31 cellular contexts compared by ENCODE assay signal in genomic region chr11:57485217-57486007, GRCh38. TPM values are rescaled to one million over a fixed set of nuclear protein-coding genes. Genes with fewer than 3 reads are reported as not detected.
A peak's percentile ranks its signal among the peaks of the same experiment; 100 is the strongest.
DNase-seq lines count a peak whose midpoint lies in the region; ATAC-seq, FAIRE-seq and TF ChIP-seq lines count a peak whose summit lies in the region.
"Had no signal": no experiment of that assay in that cellular context is flagged by ENCODE, and none has a peak within 500 bp of the region (broad histone marks: within the 10 kb centered on the region; RNA-seq: fewer than 3 reads in every experiment).

No MANE protein-coding gene starts in this region.

- TF ChIP-seq CTCF in MCF 10A (IDR thresholded peaks at IDR 0.05; ENCODE audit: unreplicated experiment), result no peak
- TF ChIP-seq CTCF in mammary epithelial cell (conservative IDR thresholded peaks at IDR 0.05 in 1 of 2, IDR thresholded peaks at IDR 0.05 in 1 of 2; ENCODE audit: extremely low read depth in 1 of 2, insufficient read depth in 1 of 2, low read depth in 1 of 2, low read length in 2 of 2), result no peak
- no peak for TF ChIP-seq CTCF in K562 (IDR thresholded peaks at IDR 0.05 in 2 of 3, conservative IDR thresholded peaks at IDR 0.05 in 1 of 3; ENCODE audit: insufficient read depth in 2 of 3, low read depth in 1 of 3, low read length in 3 of 3)
- no peak for TF ChIP-seq CTCF in glutamatergic neuron (IDR thresholded peaks at IDR 0.05; ENCODE audit: partially characterized antibody, unreplicated experiment)

- H2AFZ ChIP-seq in mammary epithelial cell (ENCODE audit: low read depth, low read length) (no peak overlapping the region), K562 (ENCODE audit: low read depth, low read length) (no peak overlapping the region)

- WGBS in mammary epithelial cell (ENCODE audit: low coverage, missing lambda C conversion rate), result 68% methylated on average over 10 of the region's 10 CpGs
- WGBS in K562 (ENCODE audit: insufficient coverage, low coverage, missing lambda C conversion rate), result 88% methylated on average over 10 of the region's 10 CpGs

- H3K9me3 Mint-ChIP-seq in MCF 10A (ENCODE audit: unreplicated experiment) (no peaks in the 10 kb centered on the region), glutamatergic neuron (ENCODE audit: unreplicated experiment) (peaks cover 4% of the 10 kb centered on the region)
- H3K9me3 Mint-ChIP-seq in CD4-positive, alpha-beta memory T cell, result no peaks in the 10 kb centered on the region
- H3K9me3 Mint-ChIP-seq: activated B cell treated with CpG ODN at 0.5 μM for 24 hours; activated T-cell treated with anti-CD3 and anti-CD28 coated beads, Interleukin-2, amount 50 U/mL, for 24 hours; H9 had no signal

- in situ Hi-C loops in mammary epithelial cell (cut with MboI; ENCODE audit: low sequenced_read_pairs in 2 of 2), result no loop called here
- in situ Hi-C loops in K562 (cut with MboI), result no loop called here

- TF ChIP-seq EP300 in K562 (IDR thresholded peaks at IDR 0.05; ENCODE audit: low read length), result no peak

- no peaks in the 10 kb centered on the region for H3K9me1 ChIP-seq in K562 (ENCODE audit: control insufficient read depth, insufficient read depth, low read length)

- H3K4me2 ChIP-seq in mammary epithelial cell (ENCODE audit: insufficient read depth, low read depth, low read length) (no peak overlapping the region), K562 (ENCODE audit: insufficient read depth, low read length) (no peak overlapping the region)
- H3K4me2 ChIP-seq: A549 had no signal

- FAIRE-seq in K562 (lab: Jason Lieb, UNC), result no peak
- FAIRE-seq: A549, astrocyte, frontal cortex had no signal

- POLR2A ChIA-PET in MCF 10A (lab: Yijun Ruan, JAX) (no interaction called here), K562 (lab: Yijun Ruan, JAX) (no interaction called here)
- POLR2A ChIA-PET in CD4-positive, alpha-beta memory T cell (lab: Charles Lee; ENCODE audit: partially characterized antibody), result no interaction called here

- H3K27ac Mint-ChIP-seq in MCF 10A (ENCODE audit: low read depth, unreplicated experiment), result no peak overlapping the region
- no peak overlapping the region for H3K27ac Mint-ChIP-seq in CD4-positive, alpha-beta memory T cell
- H3K27ac Mint-ChIP-seq in glutamatergic neuron (ENCODE audit: unreplicated experiment), result no peak overlapping the region
- H3K27ac Mint-ChIP-seq: activated T-cell treated with anti-CD3 and anti-CD28 coated beads, Interleukin-2, amount 50 U/mL, for 24 hours; H9; progenitor cell of endocrine pancreas had no signal

- TF ChIP-seq RAD21 in K562 (CRISPR knock-in tag; conservative IDR thresholded peaks at IDR 0.05 in 1 of 2, IDR thresholded peaks at IDR 0.05 in 1 of 2), result no peak

- DNase-seq in MCF 10A (ENCODE audit: unreplicated experiment), result peak; percentile 41
- DNase-seq in mammary epithelial cell, result no peak
- DNase-seq in NOMO-1 treated with dmso at 0.1 percent for 144 hours (lab: John Stamatoyannopoulos, UW; ENCODE audit: unreplicated experiment), result peak; percentile 81
- no peak for DNase-seq in K562 (ENCODE audit: extremely low read depth in 1 of 4, low spot score in 3 of 4)
- DNase-seq in CD4-positive, alpha-beta memory T cell, result no peak
- DNase-seq in glutamatergic neuron, result no peak
- no peak for DNase-seq in substantia nigra (lab: John Stamatoyannopoulos, UW)
- DNase-seq in DMS114 treated with DMSO at 0.1 percent for 48 hours (lab: John Stamatoyannopoulos, UW; ENCODE audit: unreplicated experiment), result no peak
- DNase-seq: activated naive CD4-positive, alpha-beta T cell treated with Interleukin-2 at 50 U/mL for 16 hours; activated T-cell treated with anti-CD3 and anti-CD28 coated beads, Interleukin-2, amount 50 U/mL, for 24 hours; H9; islet precursor cell; KBM-7; NCI-H1048; NCI-H1930; NCI-H2227 treated with DMSO at 0.1 percent for 48 hours; NCI-H748 treated with DMSO at 0.1 percent for 48 hours; sigmoid colon had no signal

- H3K27me3 Mint-ChIP-seq in MCF 10A (ENCODE audit: insufficient read depth, unreplicated experiment), result peaks cover 34% of the 10 kb centered on the region
- H3K27me3 Mint-ChIP-seq in CD4-positive, alpha-beta memory T cell, result peaks cover 0 to 12% of the 10 kb centered on the region in 2 donors
- H3K27me3 Mint-ChIP-seq in glutamatergic neuron (ENCODE audit: unreplicated experiment), result peaks cover 17% of the 10 kb centered on the region
- H3K27me3 Mint-ChIP-seq: activated B cell treated with CpG ODN at 0.5 μM for 24 hours had no signal

- H4K20me1 ChIP-seq in mammary epithelial cell (ENCODE audit: insufficient read depth, low read length), result no peaks in the 10 kb centered on the region
- H4K20me1 ChIP-seq in K562 (replicated peaks; ENCODE audit: control insufficient read depth, insufficient read depth, low read length), result peaks cover 7% of the 10 kb centered on the region; the same call in 1 of the 2 replicates

- H3K27me3 ChIP-seq in mammary epithelial cell (ENCODE audit: insufficient read depth, low read length), result peaks cover 25% of the 10 kb centered on the region
- H3K27me3 ChIP-seq in K562 (ENCODE audit: control insufficient read depth in 2 of 2, insufficient read depth in 2 of 2, low read length in 2 of 2), result no peaks in the 10 kb centered on the region
- H3K27me3 ChIP-seq in CD4-positive, alpha-beta memory T cell (ENCODE audit: insufficient read depth, low read length), result peaks cover 7% of the 10 kb centered on the region

- H3K4me3 ChIP-seq in mammary epithelial cell (replicated peaks in 1 of 3; ENCODE audit: insufficient read depth in 1 of 3, low read depth in 2 of 3, low read length in 3 of 3), result no peak overlapping the region
- H3K4me3 ChIP-seq in K562, result no peak overlapping the region
- no peak overlapping the region for H3K4me3 ChIP-seq in CD4-positive, alpha-beta memory T cell (ENCODE audit: low read length in 2 of 2)
- H3K4me3 ChIP-seq: A549, mucosa of descending colon, sigmoid colon had no signal

- no peak for TF ChIP-seq POLR2A in K562 (conservative IDR thresholded peaks at IDR 0.05)

- CTCF ChIA-PET in MCF 10A (lab: Yijun Ruan, JAX), result interaction anchor here (0.5 to 4.5 kb wide), 6 partner anchors 8 to 574 kb away, joined by 3 to 37 read pairs (median 3); no protein-coding TSS in a partner anchor
- CTCF ChIA-PET in mammary epithelial cell (lab: Charles Lee; ENCODE audit: low non-redundant PET), result interaction anchor here (0.5 kb wide), 1 partner anchor 159 kb away, joined by 5 read pairs; no protein-coding TSS in a partner anchor
- CTCF ChIA-PET in K562 (lab: Yijun Ruan, JAX; ENCODE audit: low intra/inter-chr PET ratio), result no interaction called here
- CTCF ChIA-PET in CD4-positive, alpha-beta memory T cell (lab: Charles Lee; ENCODE audit: partially characterized antibody), result interaction anchor here (1.6 to 27.6 kb wide), 5 partner anchors 8 to 137 kb away, joined by 5 to 848 read pairs (median 41); partner anchors contain the start of genes RTN4RL2, SLC43A1, SMTNL1 and TIMM10

- no peaks in the 10 kb centered on the region for H3K79me2 ChIP-seq in mammary epithelial cell (ENCODE audit: insufficient read depth, low read length)
- no peaks in the 10 kb centered on the region for H3K79me2 ChIP-seq in K562 (ENCODE audit: control insufficient read depth, insufficient read depth, low read length)

- H3K4me1 ChIP-seq in mammary epithelial cell (ENCODE audit: insufficient read depth, low read length) (peaks cover 6% of the 10 kb centered on the region), K562 (replicated peaks in 1 of 2; ENCODE audit: control insufficient read depth in 2 of 2, insufficient read depth in 2 of 2, low read length in 2 of 2) (peaks cover 2 to 11% of the 10 kb centered on the region in 2 experiments; a peak in 4 of 5 replicates)
- H3K4me1 ChIP-seq in CD4-positive, alpha-beta memory T cell (ENCODE audit: insufficient read depth, low read length), result peaks cover 11% of the 10 kb centered on the region

- no TSS peak for BruUV-seq in MCF 10A (replicated peaks; lab: Mats Ljungman, UMichigan)
- BruUV-seq in mammary epithelial cell (replicated peaks; lab: Mats Ljungman, UMichigan), result no TSS peak
- BruUV-seq in K562 (replicated peaks; lab: Mats Ljungman, UMichigan), result no TSS peak

- ATAC-seq in K562, result peak; percentile 5; the same call in 1 of the 3 replicates
- ATAC-seq: A549, mucosa of descending colon, Panc1 had no signal

- intact Hi-C loops in MCF 10A (cut with micrococcal nuclease), result no loop called here
- intact Hi-C loops in mammary epithelial cell (cut with micrococcal nuclease), result no loop called here
- intact Hi-C loops in K562 (cut with micrococcal nuclease), result no loop called here
- intact Hi-C loops in CD4-positive, alpha-beta memory T cell (cut with micrococcal nuclease), result no loop called here

- H3K36me3 Mint-ChIP-seq in MCF 10A (ENCODE audit: insufficient read depth, unreplicated experiment) (no peaks in the 10 kb centered on the region), glutamatergic neuron (ENCODE audit: unreplicated experiment) (no peaks in the 10 kb centered on the region)
- H3K36me3 Mint-ChIP-seq in CD4-positive, alpha-beta memory T cell, result peaks cover 34 to 46% of the 10 kb centered on the region in 2 donors

- H3K9ac ChIP-seq in mammary epithelial cell (ENCODE audit: insufficient read depth, low read length) (no peak overlapping the region), K562 (ENCODE audit: insufficient read depth in 1 of 2, low read depth in 2 of 2, low read length in 2 of 2) (no peak overlapping the region)

- H3K4me3 Mint-ChIP-seq in MCF 10A (ENCODE audit: unreplicated experiment) (no peak overlapping the region), glutamatergic neuron (ENCODE audit: unreplicated experiment) (no peak overlapping the region)
- H3K4me3 Mint-ChIP-seq in CD4-positive, alpha-beta memory T cell, result no peak overlapping the region
- H3K4me3 Mint-ChIP-seq: activated T-cell treated with anti-CD3 and anti-CD28 coated beads, Interleukin-2, amount 50 U/mL, for 24 hours; H9 had no signal

- H3K27ac ChIP-seq in mammary epithelial cell (ENCODE audit: insufficient read depth, low read depth, low read length), result no peak overlapping the region
- no peak overlapping the region for H3K27ac ChIP-seq in K562 (ENCODE audit: extremely low read depth, low read depth, low read length)
- no peak overlapping the region for H3K27ac ChIP-seq in CD4-positive, alpha-beta memory T cell (ENCODE audit: low read depth, low read length)
- H3K27ac ChIP-seq in substantia nigra (ENCODE audit: low read depth, low read length, poor library complexity, severe bottlenecking), result no peak overlapping the region
- H3K27ac ChIP-seq: A549, sigmoid colon had no signal

- H3K4me1 Mint-ChIP-seq in MCF 10A (ENCODE audit: insufficient read depth, unreplicated experiment) (peaks cover 7% of the 10 kb centered on the region), glutamatergic neuron (ENCODE audit: low read depth, unreplicated experiment) (peaks cover 28% of the 10 kb centered on the region)
- H3K4me1 Mint-ChIP-seq in CD4-positive, alpha-beta memory T cell, result peaks cover 1 to 17% (median 7%) of the 10 kb centered on the region in 4 donors

- H3K36me3 ChIP-seq in mammary epithelial cell (ENCODE audit: insufficient read depth, low read length) (no peaks in the 10 kb centered on the region), K562 (ENCODE audit: control insufficient read depth, insufficient read depth, low read length) (peaks cover 64% of the 10 kb centered on the region)
- no peaks in the 10 kb centered on the region for H3K36me3 ChIP-seq in CD4-positive, alpha-beta memory T cell (ENCODE audit: insufficient read depth, low read length)

- H3K9me3 ChIP-seq in mammary epithelial cell (replicated peaks; ENCODE audit: insufficient read depth, low read length), result no peaks in the 10 kb centered on the region
- H3K9me3 ChIP-seq in K562 (replicated peaks; ENCODE audit: control insufficient read depth, insufficient read depth, low read depth, low read length), result no peaks in the 10 kb centered on the region
- no peaks in the 10 kb centered on the region for H3K9me3 ChIP-seq in CD4-positive, alpha-beta memory T cell (ENCODE audit: control insufficient read depth in 1 of 2, low read length in 2 of 2)
- H3K9me3 ChIP-seq: A549, mucosa of descending colon, sigmoid colon had no signal

- dilution Hi-C loops in mammary epithelial cell (cut with HindIII; ENCODE audit: low sequenced_read_pairs), result no loop called here

RNA-seq across cellular contexts. Expression of gene RTN4RL2, which starts 25.1 kb away (rescaled TPM):
- total RNA-seq in MCF 10A (2022) (2.0 and 3.2 TPM in 2 replicates), mammary epithelial cell (under 1 TPM; 0.31 to 0.33 TPM), K562 (2014; rRNA removed) (0.29 TPM in 1 of 2 replicates, not detected in the other), K562 (2014; rRNA removed; fragmentation: Illumina TruSeq; extraction: Trizol) (not detected in 2 replicates), K562 (2015; rRNA removed; fragmentation: Illumina TruSeq; extraction: Trizol) (0.07 TPM in 1 of 2 replicates, not detected in the other), K562 (2021) (1.8 and 1.9 TPM in 2 replicates), glutamatergic neuron (ENCODE audit: unreplicated experiment) (119 TPM)
- polyA plus RNA-seq in mammary epithelial cell (0.06 TPM), K562 (2011; rRNA removed) (0.06 and 0.30 TPM in 2 replicates), K562 (2014; fragmentation: Illumina TruSeq; extraction: Trizol) (0.34 and 1.1 TPM in 2 replicates), K562 (2014; fragmentation: Nextera tagmentation; extraction: Ambion mirVana) (not detected), K562 (2014; rRNA removed) (0.69 and 0.82 TPM in 2 replicates)
- polyA minus RNA-seq in mammary epithelial cell, result 0.21 TPM
- not detected in 2 replicates for total RNA-seq in K562 (2011; cell fraction: chromatin; rRNA removed; ENCODE audit: low replicate concordance)
- 0.50 and 0.53 TPM in 2 replicates for total RNA-seq in K562 (2011; cell fraction: nucleolus; rRNA removed)
- total RNA-seq in K562 (2011; cell fraction: nucleoplasm; rRNA removed), result 0.46 and 1.2 TPM in 2 replicates
- polyA plus RNA-seq in K562 (2011; cell fraction: cytosol; rRNA removed), result 0.07 and 0.21 TPM in 2 replicates
- 0.25 and 0.47 TPM in 2 replicates for polyA plus RNA-seq in K562 (2011; cell fraction: nucleus; rRNA removed)
- polyA plus RNA-seq in K562 (2012), result 1.5 and 5.3 TPM in 2 replicates
- polyA minus RNA-seq in K562 (2011; rRNA and poly(A)+ RNA removed), result not detected in 2 replicates
- polyA minus RNA-seq in K562 (2011; cell fraction: cytosol; rRNA and poly(A)+ RNA removed), result not detected in 2 replicates
- 0.54 TPM in 1 of 2 replicates, not detected in the other for polyA minus RNA-seq in K562 (2011; cell fraction: nucleus; rRNA and poly(A)+ RNA removed)
- under 1 TPM in 1 of 2 experiments, not detected in 1; 0.17 TPM for total RNA-seq in CD4-positive, alpha-beta memory T cell
- under 1 TPM in 1 of 2 donors, not detected in 1; 0.40 TPM for polyA plus RNA-seq in CD4-positive, alpha-beta memory T cell

RNA-seq across cellular contexts. Expression of gene SLC43A1, which starts 30.1 kb away (rescaled TPM):
- 1.7 and 3.2 TPM in 2 replicates for total RNA-seq in MCF 10A (2022)
- total RNA-seq in mammary epithelial cell, result 1 to 10 TPM; 1.4 to 2.2 TPM
- 0.48 TPM for polyA plus RNA-seq in mammary epithelial cell
- not detected for polyA minus RNA-seq in mammary epithelial cell
- total RNA-seq in K562 (2011; cell fraction: chromatin; rRNA removed; ENCODE audit: low replicate concordance), result 70.0 and 187 TPM in 2 replicates
- total RNA-seq in K562 (2011; cell fraction: nucleolus; rRNA removed), result 140 and 142 TPM in 2 replicates
- total RNA-seq in K562 (2011; cell fraction: nucleoplasm; rRNA removed), result 97.5 and 106 TPM in 2 replicates
- 32.0 and 36.4 TPM in 2 replicates for total RNA-seq in K562 (2014; rRNA removed)
- 14.8 and 17.3 TPM in 2 replicates for total RNA-seq in K562 (2014; rRNA removed; fragmentation: Illumina TruSeq; extraction: Trizol)
- 16.1 and 17.8 TPM in 2 replicates for total RNA-seq in K562 (2015; rRNA removed; fragmentation: Illumina TruSeq; extraction: Trizol)
- 41.8 and 42.9 TPM in 2 replicates for total RNA-seq in K562 (2021)
- polyA plus RNA-seq in K562 (2011; rRNA removed), result 24.6 and 30.6 TPM in 2 replicates
- polyA plus RNA-seq in K562 (2011; cell fraction: cytosol; rRNA removed), result 32.9 and 51.5 TPM in 2 replicates
- 72.6 and 94.2 TPM in 2 replicates for polyA plus RNA-seq in K562 (2011; cell fraction: nucleus; rRNA removed)
- polyA plus RNA-seq in K562 (2012), result 24.9 and 86.3 TPM in 2 replicates
- polyA plus RNA-seq in K562 (2014; fragmentation: Illumina TruSeq; extraction: Trizol), result 33.4 and 37.3 TPM in 2 replicates
- 1 to 10 TPM; 2.6 to 3.8 TPM for polyA plus RNA-seq in K562 (2014; fragmentation: Nextera tagmentation; extraction: Ambion mirVana)
- 29.9 and 30.6 TPM in 2 replicates for polyA plus RNA-seq in K562 (2014; rRNA removed)
- polyA minus RNA-seq in K562 (2011; rRNA and poly(A)+ RNA removed), result 23.7 and 32.9 TPM in 2 replicates
- polyA minus RNA-seq in K562 (2011; cell fraction: cytosol; rRNA and poly(A)+ RNA removed), result 24.3 and 29.1 TPM in 2 replicates
- polyA minus RNA-seq in K562 (2011; cell fraction: nucleus; rRNA and poly(A)+ RNA removed), result 38.5 and 48.2 TPM in 2 replicates
- total RNA-seq in CD4-positive, alpha-beta memory T cell, result 10 to 100 TPM; 18.1 to 21.7 TPM
- polyA plus RNA-seq in CD4-positive, alpha-beta memory T cell, result 10 to 100 TPM; 14.8 to 19.1 TPM
- 5.2 TPM for total RNA-seq in glutamatergic neuron (ENCODE audit: unreplicated experiment)

RNA-seq across cellular contexts. Expression of gene TIMM10, which starts 45.1 kb away (rescaled TPM):
- total RNA-seq in MCF 10A (2022), result 52.2 and 80.3 TPM in 2 replicates
- 10 to 100 TPM; 24.8 to 58.9 TPM for total RNA-seq in mammary epithelial cell
- 124 TPM for polyA plus RNA-seq in mammary epithelial cell
- polyA minus RNA-seq in mammary epithelial cell, result 173 TPM
- total RNA-seq in K562 (2011; cell fraction: chromatin; rRNA removed; ENCODE audit: low replicate concordance), result 16.6 and 31.9 TPM in 2 replicates
- total RNA-seq in K562 (2011; cell fraction: nucleolus; rRNA removed), result 45.1 and 48.4 TPM in 2 replicates
- total RNA-seq in K562 (2011; cell fraction: nucleoplasm; rRNA removed), result 37.1 and 40.2 TPM in 2 replicates
- 172 and 189 TPM in 2 replicates for total RNA-seq in K562 (2014; rRNA removed)
- total RNA-seq in K562 (2014; rRNA removed; fragmentation: Illumina TruSeq; extraction: Trizol), result 86.1 and 109 TPM in 2 replicates
- 119 and 130 TPM in 2 replicates for total RNA-seq in K562 (2015; rRNA removed; fragmentation: Illumina TruSeq; extraction: Trizol)
- total RNA-seq in K562 (2021), result 159 and 166 TPM in 2 replicates
- polyA plus RNA-seq in K562 (2011; rRNA removed), result 133 and 155 TPM in 2 replicates
- polyA plus RNA-seq in K562 (2011; cell fraction: cytosol; rRNA removed), result 183 and 188 TPM in 2 replicates
- polyA plus RNA-seq in K562 (2011; cell fraction: nucleus; rRNA removed), result 68.3 and 76.8 TPM in 2 replicates
- polyA plus RNA-seq in K562 (2012), result 64.2 and 162 TPM in 2 replicates
- 158 and 183 TPM in 2 replicates for polyA plus RNA-seq in K562 (2014; fragmentation: Illumina TruSeq; extraction: Trizol)
- 100 to 1,000 TPM; 493 to 553 TPM for polyA plus RNA-seq in K562 (2014; fragmentation: Nextera tagmentation; extraction: Ambion mirVana)
- 199 and 222 TPM in 2 replicates for polyA plus RNA-seq in K562 (2014; rRNA removed)
- 67.5 and 72.6 TPM in 2 replicates for polyA minus RNA-seq in K562 (2011; rRNA and poly(A)+ RNA removed)
- polyA minus RNA-seq in K562 (2011; cell fraction: cytosol; rRNA and poly(A)+ RNA removed), result 17.3 and 37.4 TPM in 2 replicates
- 13.5 and 21.9 TPM in 2 replicates for polyA minus RNA-seq in K562 (2011; cell fraction: nucleus; rRNA and poly(A)+ RNA removed)
- 10 to 100 TPM; 30.4 to 34.6 TPM for total RNA-seq in CD4-positive, alpha-beta memory T cell
- 10 to 100 TPM; 53.1 to 62.1 TPM for polyA plus RNA-seq in CD4-positive, alpha-beta memory T cell
- total RNA-seq in glutamatergic neuron (ENCODE audit: unreplicated experiment), result 51.2 TPM

RNA-seq across cellular contexts. Expression of gene SMTNL1, which starts 52.0 kb away (rescaled TPM):
- total RNA-seq in MCF 10A (2022) (not detected in 2 replicates), mammary epithelial cell (not detected), K562 (2014; rRNA removed) (not detected in 2 replicates), K562 (2014; rRNA removed; fragmentation: Illumina TruSeq; extraction: Trizol) (not detected in 2 replicates), K562 (2015; rRNA removed; fragmentation: Illumina TruSeq; extraction: Trizol) (not detected in 2 replicates), K562 (2021) (not detected in 2 replicates), glutamatergic neuron (ENCODE audit: unreplicated experiment) (not detected)
- polyA plus RNA-seq in mammary epithelial cell (not detected), K562 (2011; rRNA removed) (not detected in 2 replicates), K562 (2014; fragmentation: Illumina TruSeq; extraction: Trizol) (not detected in 2 replicates), K562 (2014; fragmentation: Nextera tagmentation; extraction: Ambion mirVana) (not detected), K562 (2014; rRNA removed) (not detected in 2 replicates)
- polyA minus RNA-seq in mammary epithelial cell, result not detected
- not detected in 2 replicates for total RNA-seq in K562 (2011; cell fraction: chromatin; rRNA removed; ENCODE audit: low replicate concordance)
- not detected in 2 replicates for total RNA-seq in K562 (2011; cell fraction: nucleolus; rRNA removed)
- total RNA-seq in K562 (2011; cell fraction: nucleoplasm; rRNA removed), result not detected in 2 replicates
- polyA plus RNA-seq in K562 (2011; cell fraction: cytosol; rRNA removed), result not detected in 2 replicates
- polyA plus RNA-seq in K562 (2011; cell fraction: nucleus; rRNA removed), result not detected in 2 replicates
- polyA plus RNA-seq in K562 (2012), result 0.30 TPM in 1 of 2 replicates, not detected in the other
- not detected in 2 replicates for polyA minus RNA-seq in K562 (2011; rRNA and poly(A)+ RNA removed)
- not detected in 2 replicates for polyA minus RNA-seq in K562 (2011; cell fraction: cytosol; rRNA and poly(A)+ RNA removed)
- polyA minus RNA-seq in K562 (2011; cell fraction: nucleus; rRNA and poly(A)+ RNA removed), result not detected in 2 replicates
- not detected for total RNA-seq in CD4-positive, alpha-beta memory T cell
- polyA plus RNA-seq in CD4-positive, alpha-beta memory T cell, result under 1 TPM in 1 of 2 donors, not detected in 1; 0.55 TPM
- total RNA-seq: activated B cell treated with CpG ODN at 0.5 μM for 24 hours; astrocyte; frontal cortex; H9; liver; mucosa of descending colon; progenitor cell of endocrine pancreas; sigmoid colon; T-helper 2 cell treated with Interferon-gamma antibody and Interleukin-4, amounts not matched to agents 100 ng/mL and 5 ng/mL, for 36 hours; ureter had no signal
- polyA plus RNA-seq: A549, BJ, esophagus, liver, neural cell, sigmoid colon had no signal

RNA-seq across cellular contexts. Expression of gene SLC43A3, which starts 58.5 kb away (rescaled TPM):
- total RNA-seq in MCF 10A (2022), result 96.6 and 112 TPM in 2 replicates
- 10 to 100 TPM; 22.7 to 27.6 TPM for total RNA-seq in mammary epithelial cell
- polyA plus RNA-seq in mammary epithelial cell, result 105 TPM
- 69.4 TPM for polyA minus RNA-seq in mammary epithelial cell
- 241 and 427 TPM in 2 replicates for total RNA-seq in K562 (2011; cell fraction: chromatin; rRNA removed; ENCODE audit: low replicate concordance)
- 393 and 402 TPM in 2 replicates for total RNA-seq in K562 (2011; cell fraction: nucleolus; rRNA removed)
- 340 and 369 TPM in 2 replicates for total RNA-seq in K562 (2011; cell fraction: nucleoplasm; rRNA removed)
- total RNA-seq in K562 (2014; rRNA removed), result 98.9 and 141 TPM in 2 replicates
- total RNA-seq in K562 (2014; rRNA removed; fragmentation: Illumina TruSeq; extraction: Trizol), result 120 and 132 TPM in 2 replicates
- 135 and 143 TPM in 2 replicates for total RNA-seq in K562 (2015; rRNA removed; fragmentation: Illumina TruSeq; extraction: Trizol)
- total RNA-seq in K562 (2021), result 254 and 257 TPM in 2 replicates
- 141 and 235 TPM in 2 replicates for polyA plus RNA-seq in K562 (2011; rRNA removed)
- 358 and 452 TPM in 2 replicates for polyA plus RNA-seq in K562 (2011; cell fraction: cytosol; rRNA removed)
- 327 and 364 TPM in 2 replicates for polyA plus RNA-seq in K562 (2011; cell fraction: nucleus; rRNA removed)
- polyA plus RNA-seq in K562 (2012), result 192 and 193 TPM in 2 replicates
- 244 and 281 TPM in 2 replicates for polyA plus RNA-seq in K562 (2014; fragmentation: Illumina TruSeq; extraction: Trizol)
- polyA plus RNA-seq in K562 (2014; fragmentation: Nextera tagmentation; extraction: Ambion mirVana), result 100 to 1,000 TPM in 1 of 2 experiments, 10 to 100 TPM in 1; 63.7 to 216 TPM
- 139 and 160 TPM in 2 replicates for polyA plus RNA-seq in K562 (2014; rRNA removed)
- 162 and 237 TPM in 2 replicates for polyA minus RNA-seq in K562 (2011; rRNA and poly(A)+ RNA removed)
- 86.6 and 143 TPM in 2 replicates for polyA minus RNA-seq in K562 (2011; cell fraction: cytosol; rRNA and poly(A)+ RNA removed)
- polyA minus RNA-seq in K562 (2011; cell fraction: nucleus; rRNA and poly(A)+ RNA removed), result 116 and 125 TPM in 2 replicates
- 10 to 100 TPM; 15.1 to 15.6 TPM for total RNA-seq in CD4-positive, alpha-beta memory T cell
- polyA plus RNA-seq in CD4-positive, alpha-beta memory T cell, result 10 to 100 TPM; 17.7 to 18.5 TPM
- 10.8 TPM for total RNA-seq in glutamatergic neuron (ENCODE audit: unreplicated experiment)

Comparison
In these comparisons a context has a peak if more than half of its experiments do, and no peak if none do; other contexts are left out.
1. DNase-seq: peak in MCF 10A (single experiment) and NOMO-1 treated with dmso at 0.1 percent for 144 hours (single experiment); none in mammary epithelial cell (single experiment), K562 (0 of 4), CD4-positive, alpha-beta memory T cell (0 of 5), glutamatergic neuron (single experiment), substantia nigra (0 of 49) and DMS114 treated with DMSO at 0.1 percent for 48 hours (single experiment).
2. RNA of gene RTN4RL2, which starts 25.1 kb away (total RNA-seq): 119 TPM in glutamatergic neuron (single experiment); 2.0 to 3.2 TPM in MCF 10A, 0.31 to 0.33 TPM in mammary epithelial cell, 0.17 TPM in CD4-positive, alpha-beta memory T cell and 0.07 to 1.9 TPM in K562; every median in the first group is over 10 times any median in the second.